Comparison of ENCODE assay signal across 6 cellular contexts in genomic region chr22:50294319-50294656, GRCh38. TPM values are rescaled to one million over a fixed set of nuclear protein-coding genes. Genes with fewer than 3 reads are reported as not detected.
DNase-seq lines count a peak whose midpoint lies in the region; ATAC-seq and TF ChIP-seq lines count a peak whose summit lies in the region.
"Had no signal": no experiment of that assay in that cellular context is flagged by ENCODE, and none has a peak within 500 bp of the region (broad histone marks: within the 10 kb centered on the region; RNA-seq: fewer than 3 reads in every experiment).

No MANE protein-coding gene starts in this region.

- no peak for DNase-seq in activated B cell treated with CpG ODN at 0.5 μM for 24 hours
- DNase-seq in left lung: no peak
- no peak for DNase-seq in transverse colon
- DNase-seq in effector CD8-positive, alpha-beta T cell (lab: John Stamatoyannopoulos, UW): no peak
- no peak for DNase-seq in NK-92 treated with Interleukin-12 subunit alpha and Interleukin-12 subunit beta, amount 100 ng/mL, for 24 hours (lab: John Stamatoyannopoulos, UW)
- DNase-seq: NCI-H146 had no signal

- H3K27me3 ChIP-seq in left lung: peaks cover 0 to 31% of the 10 kb centered on the region in 2 donors
- H3K27me3 ChIP-seq in transverse colon: no peaks in the 10 kb centered on the region

- H3K36me3 ChIP-seq in left lung (peaks cover 0 to 19% of the 10 kb centered on the region in 2 donors), transverse colon (peaks cover 0 to 11% (median 1%) of the 10 kb centered on the region in 4 donors)

- H3K4me3 ChIP-seq in left lung (no peak overlapping the region), transverse colon (peak overlapping the region in 2 of 4 donors; percentile 24 to 38)

- intact Hi-C loops in activated B cell treated with CpG ODN at 0.5 μM for 24 hours (cut with micrococcal nuclease) (loop anchor here (1.0 to 5.0 kb wide), 2 partner anchors 10 to 48 kb away; partner anchors contain the start of gene PPP6R2), left lung (cut with DNase I) (no loop called here), transverse colon (cut with DNase I; ENCODE audit: low total_unique reads) (no loop called here)

- TF ChIP-seq POLR2A in transverse colon (IDR thresholded peaks at IDR 0.05): no peak

- 39% methylated on average over 4 of the region's 5 CpGs; no CpG with 5 or more reads in 1 of the 2 donors for WGBS in transverse colon (ENCODE audit: low coverage in 1 of 2), 2 donors

- in situ Hi-C loops in transverse colon (cut with MboI; ENCODE audit: low pct_ligation_motif_present in 1 of 4, low pct_unique_long_range_greater_than_20kb in 1 of 4, low sequenced_read_pairs in 3 of 4): no loop called here

- ATAC-seq in activated B cell treated with CpG ODN at 0.5 μM for 24 hours (ENCODE audit: low read depth) (no peak), left lung (no peak)

- TF ChIP-seq EP300 in transverse colon (IDR thresholded peaks at IDR 0.05; ENCODE audit: low read depth): no peak

- CTCF ChIA-PET in activated B cell treated with CpG ODN at 0.5 μM for 24 hours (lab: Charles Lee): interaction anchor here (1.3 to 1.8 kb wide), 4 partner anchors 12 to 33 kb away, joined by 3 to 6 read pairs (median 5); no protein-coding TSS in a partner anchor

- H3K4me1 ChIP-seq in left lung: peaks cover 44 to 70% of the 10 kb centered on the region in 2 donors
- peaks cover 56 to 63% (median 58%) of the 10 kb centered on the region in 4 donors for H3K4me1 ChIP-seq in transverse colon

- no peaks in the 10 kb centered on the region for H3K9me3 ChIP-seq in left lung
- no peaks in the 10 kb centered on the region for H3K9me3 ChIP-seq in transverse colon

- POLR2A ChIA-PET in activated B cell treated with CpG ODN at 0.5 μM for 24 hours (lab: Charles Lee): interaction anchor here (0.5 to 6.5 kb wide), 15 partner anchors 8 to 358 kb away, joined by 3 to 74 read pairs (median 4); partner anchors contain the start of genes DENND6B, HDAC10, PLXNB2 and SCO2

- no peaks in the 10 kb centered on the region for H3K9me3 Mint-ChIP-seq in activated B cell treated with CpG ODN at 0.5 μM for 24 hours

- H3K4me1 Mint-ChIP-seq in activated B cell treated with CpG ODN at 0.5 μM for 24 hours: peaks cover 49% of the 10 kb centered on the region

- TF ChIP-seq CTCF in activated B cell treated with CpG ODN at 0.5 μM for 24 hours (IDR thresholded peaks at IDR 0.05) (no peak), left lung (IDR thresholded peaks at IDR 0.05) (no peak), transverse colon (IDR thresholded peaks at IDR 0.05) (no peak)

- H3K4me3 Mint-ChIP-seq in activated B cell treated with CpG ODN at 0.5 μM for 24 hours: peak overlapping the region; percentile 56

- H3K27ac ChIP-seq in left lung: peak overlapping the region; percentile 82 to 85
- peak overlapping the region; percentile 78 to 94 (median 88) for H3K27ac ChIP-seq in transverse colon

- peaks cover 6% of the 10 kb centered on the region for H3K27me3 Mint-ChIP-seq in activated B cell treated with CpG ODN at 0.5 μM for 24 hours

- no peak overlapping the region for H3K27ac Mint-ChIP-seq in activated B cell treated with CpG ODN at 0.5 μM for 24 hours

- no peaks in the 10 kb centered on the region for H3K36me3 Mint-ChIP-seq in activated B cell treated with CpG ODN at 0.5 μM for 24 hours (ENCODE audit: low read depth)

RNA-seq across cellular contexts. Expression of gene PLXNB2, which starts 13.2 kb away (rescaled TPM):
- 18.6 and 20.6 TPM in 2 replicates for total RNA-seq in activated B cell treated with CpG ODN at 0.5 μM for 24 hours
- total RNA-seq in left lung: 100 to 1,000 TPM; 237 to 391 TPM
- 100 to 1,000 TPM; 305 to 880 (median 460) TPM for total RNA-seq in transverse colon

RNA-seq across cellular contexts. Expression of gene MAPK11, which starts 24.1 kb away (rescaled TPM):
- total RNA-seq in activated B cell treated with CpG ODN at 0.5 μM for 24 hours (10.7 and 11.3 TPM in 2 replicates), left lung (10 to 100 TPM; 10.3 to 15.1 TPM), transverse colon (1 to 10 TPM; 1.6 to 6.4 (median 2.7) TPM)

RNA-seq across cellular contexts. Expression of gene DENND6B, which starts 32.5 kb away (rescaled TPM):
- total RNA-seq in activated B cell treated with CpG ODN at 0.5 μM for 24 hours: 3.2 and 5.2 TPM in 2 replicates
- 1 to 10 TPM; 7.3 to 8.2 TPM for total RNA-seq in left lung
- 10 to 100 TPM in 2 of 4 donors, 1 to 10 TPM in 2; 3.2 to 22.7 (median 8.3) TPM for total RNA-seq in transverse colon

RNA-seq across cellular contexts. Expression of gene MAPK12, which starts 32.8 kb away (rescaled TPM):
- total RNA-seq in activated B cell treated with CpG ODN at 0.5 μM for 24 hours (4.1 and 4.4 TPM in 2 replicates), left lung (10 to 100 TPM; 11.6 to 14.6 TPM), transverse colon (1 to 10 TPM; 1.1 to 9.4 (median 3.3) TPM)

RNA-seq across cellular contexts. Expression of gene HDAC10, which starts 43.2 kb away (rescaled TPM):
- total RNA-seq in activated B cell treated with CpG ODN at 0.5 μM for 24 hours (65.0 and 68.2 TPM in 2 replicates), left lung (10 to 100 TPM; 39.1 to 42.2 TPM), transverse colon (100 to 1,000 TPM in 2 of 4 donors, 10 to 100 TPM in 2; 66.8 to 618 (median 142) TPM)

Comparison
In these comparisons a context has a peak if more than half of its experiments do, and no peak if none do; other contexts are left out.
1. RNA of gene PLXNB2, which starts 13.2 kb away (total RNA-seq): 305 to 880 TPM in transverse colon and 237 to 391 TPM in left lung; 18.6 to 20.6 TPM in activated B cell treated with CpG ODN at 0.5 μM for 24 hours; every median in the first group is over 10 times any median in the second.